In the genomic region with DNA sequence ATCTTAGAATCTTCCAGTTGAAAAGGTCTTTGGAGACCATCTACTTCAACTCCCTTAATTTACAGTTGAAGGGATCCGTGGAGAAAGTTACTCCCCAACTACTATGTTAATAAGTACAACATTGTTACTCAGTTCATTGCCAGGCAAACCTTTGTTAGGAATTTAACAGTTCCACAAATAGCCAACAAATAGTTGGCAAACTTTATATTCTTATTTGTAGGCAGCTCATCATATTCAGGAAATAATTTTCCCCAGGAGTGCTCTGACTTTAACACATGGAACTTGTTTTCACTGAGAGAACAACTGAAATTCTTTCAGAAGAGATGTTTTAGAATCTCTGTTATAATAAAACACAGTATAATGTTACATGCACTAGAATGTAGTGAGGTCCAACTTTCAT, we compare ENCODE assay signal across 17 cellular contexts.
A peak's percentile ranks its signal among the peaks of the same experiment; 100 is the strongest.
DNase-seq lines count a peak whose midpoint lies in the region; ATAC-seq and TF ChIP-seq lines count a peak whose summit lies in the region.
"Had no signal": no experiment of that assay in that cellular context is flagged by ENCODE, and none has a peak within 500 bp of the region (broad histone marks: within the 10 kb centered on the region; RNA-seq: fewer than 3 reads in every experiment).

No MANE protein-coding gene starts in this region.

- H3K79me2 ChIP-seq in GM23338 (replicated peaks; ENCODE audit: insufficient read depth) (no peaks in the 10 kb centered on the region), OCI-LY7 (ENCODE audit: insufficient read depth, low read depth, low read length) (no peaks in the 10 kb centered on the region)

- ATAC-seq in GM23338 = no peak
- no peak for ATAC-seq in HG03432 (IDR thresholded peaks at IDR 0.05; ENCODE audit: unreplicated experiment)

- H3K9me3 Mint-ChIP-seq in GM23338 = no peaks in the 10 kb centered on the region
- H3K9me3 Mint-ChIP-seq in nephron = no peaks in the 10 kb centered on the region
- peaks cover 4% of the 10 kb centered on the region for H3K9me3 Mint-ChIP-seq in osteocyte (ENCODE audit: unreplicated experiment)

- no peaks in the 10 kb centered on the region for H4K20me1 ChIP-seq in GM23338 (replicated peaks; ENCODE audit: insufficient read depth)
- H4K20me1 ChIP-seq in OCI-LY7 (ENCODE audit: insufficient read depth, low read length) = no peaks in the 10 kb centered on the region
- H4K20me1 ChIP-seq: BLaER1 had no signal

- no peak overlapping the region for H2AFZ ChIP-seq in GM23338
- H2AFZ ChIP-seq in OCI-LY7 (ENCODE audit: low read length) = no peak overlapping the region

- no peaks in the 10 kb centered on the region for H3K27me3 Mint-ChIP-seq in GM23338 (ENCODE audit: insufficient read depth, low read depth, poor library complexity)
- H3K27me3 Mint-ChIP-seq in nephron (ENCODE audit: low read depth) = no peaks in the 10 kb centered on the region
- H3K27me3 Mint-ChIP-seq in osteocyte (ENCODE audit: unreplicated experiment) = no peaks in the 10 kb centered on the region
- H3K27me3 Mint-ChIP-seq: CD4-positive, alpha-beta T cell had no signal

- no TSS peak for BruUV-seq in OCI-LY7 (replicated peaks; lab: Mats Ljungman, UMichigan)

- H3K36me3 ChIP-seq in GM23338 (ENCODE audit: insufficient read depth) = no peaks in the 10 kb centered on the region
- no peaks in the 10 kb centered on the region for H3K36me3 ChIP-seq in OCI-LY7 (ENCODE audit: insufficient read depth, low read length)
- H3K36me3 ChIP-seq: BLaER1, SJCRH30 had no signal

- H3K4me1 Mint-ChIP-seq in GM23338 (peaks cover 26% of the 10 kb centered on the region), nephron (peaks cover 47% of the 10 kb centered on the region), osteocyte (ENCODE audit: unreplicated experiment) (no peaks in the 10 kb centered on the region)

- TF ChIP-seq CTCF in AG09319 (IDR thresholded peaks at IDR 0.05; ENCODE audit: low read depth, low read length) = no peak
- TF ChIP-seq CTCF in GM23338 (conservative IDR thresholded peaks at IDR 0.05; ENCODE audit: low read depth in 2 of 2) = no peak
- no peak for TF ChIP-seq CTCF in fibroblast of the aortic adventitia (IDR thresholded peaks at IDR 0.05; ENCODE audit: insufficient read depth, low read length)
- TF ChIP-seq CTCF in nephron (IDR thresholded peaks at IDR 0.05; ENCODE audit: unreplicated experiment in 3 of 3) = no peak
- TF ChIP-seq CTCF in osteocyte (IDR thresholded peaks at IDR 0.05) = no peak
- no peak for TF ChIP-seq CTCF in OCI-LY7 (conservative IDR thresholded peaks at IDR 0.05; ENCODE audit: low read length)

- H3K4me1 ChIP-seq in GM23338 (ENCODE audit: insufficient read depth) = peaks cover 17% of the 10 kb centered on the region
- H3K4me1 ChIP-seq in OCI-LY7 (ENCODE audit: insufficient read depth, low read length, poor library complexity, severe bottlenecking) = no peaks in the 10 kb centered on the region
- H3K4me1 ChIP-seq: BLaER1 had no signal

- no peak overlapping the region for H3K27ac ChIP-seq in GM23338 (ENCODE audit: low read depth)
- H3K27ac ChIP-seq in OCI-LY7 (ENCODE audit: low read depth, low read length, poor library complexity, severe bottlenecking) = no peak overlapping the region
- H3K27ac ChIP-seq: BLaER1, SJCRH30 had no signal

- H3K27ac Mint-ChIP-seq in GM23338 (no peak overlapping the region), nephron (peak overlapping the region; percentile 4 to 91 (median 71)), osteocyte (ENCODE audit: unreplicated experiment) (no peak overlapping the region)
- H3K27ac Mint-ChIP-seq: CD4-positive, alpha-beta T cell had no signal

- H3K36me3 Mint-ChIP-seq in GM23338 (ENCODE audit: low read depth) = no peaks in the 10 kb centered on the region
- H3K36me3 Mint-ChIP-seq in nephron (ENCODE audit: low read depth) = no peaks in the 10 kb centered on the region
- no peaks in the 10 kb centered on the region for H3K36me3 Mint-ChIP-seq in osteocyte (ENCODE audit: unreplicated experiment)

- no peaks in the 10 kb centered on the region for H3K27me3 ChIP-seq in GM23338 (ENCODE audit: insufficient read depth)
- H3K27me3 ChIP-seq: BLaER1, SJCRH30 had no signal

- H3K9me2 ChIP-seq in GM23338 (ENCODE audit: insufficient read depth) = no peaks in the 10 kb centered on the region
- no peaks in the 10 kb centered on the region for H3K9me2 ChIP-seq in OCI-LY7 (ENCODE audit: insufficient read depth, low read length)

- POLR2A ChIA-PET in OCI-LY7 (lab: Charles Lee) = no interaction called here

- H3K4me2 ChIP-seq in GM23338 = no peak overlapping the region
- no peak overlapping the region for H3K4me2 ChIP-seq in OCI-LY7 (ENCODE audit: low read length)
- H3K4me2 ChIP-seq: BLaER1 had no signal

- H3F3A ChIP-seq in GM23338 (replicated peaks; ENCODE audit: low read depth) = no peaks in the 10 kb centered on the region

- DNase-seq in AG09319 (ENCODE audit: extremely low read depth, low read depth) = peak; percentile 5
- peak; percentile 3 for DNase-seq in GM23338 (ENCODE audit: low spot score)
- peak; percentile 30 for DNase-seq in fibroblast of the aortic adventitia (ENCODE audit: low read depth)
- no peak for DNase-seq in osteocyte (ENCODE audit: extremely low spot score, unreplicated experiment)
- no peak for DNase-seq in stimulated activated CD4-positive, alpha-beta T cell treated with anti-CD3 and anti-CD28 coated beads, Interleukin-15, amount 100 ng/mL, for 24 hours
- DNase-seq in OCI-LY7 (ENCODE audit: low spot score) = no peak
- DNase-seq: CD4-positive, alpha-beta T cell; DND-41; Karpas-422; NCI-H1694; NCI-H446; NCI-H526; OCI-M1; SJCRH30 had no signal

- H3K4me3 ChIP-seq in GM23338 (no peak overlapping the region), fibroblast of the aortic adventitia (ENCODE audit: low read depth, low read length) (no peak overlapping the region), OCI-LY7 (ENCODE audit: low read depth, low read length, poor library complexity, severe bottlenecking) (no peak overlapping the region)
- H3K4me3 ChIP-seq: BLaER1, SJCRH30 had no signal

- H3K4me3 Mint-ChIP-seq in GM23338 (no peak overlapping the region), nephron (no peak overlapping the region), osteocyte (ENCODE audit: unreplicated experiment) (no peak overlapping the region)
- H3K4me3 Mint-ChIP-seq: CD4-positive, alpha-beta T cell had no signal

- H3K9me3 ChIP-seq in OCI-LY7 (ENCODE audit: low read length) = no peaks in the 10 kb centered on the region
- H3K9me3 ChIP-seq: BLaER1, SJCRH30 had no signal

- intact Hi-C loops in OCI-LY7 (cut with micrococcal nuclease; ENCODE audit: unreplicated experiment) = no loop called here

- CTCF ChIA-PET in OCI-LY7 (lab: Charles Lee; ENCODE audit: unreplicated experiment) = no interaction called here

TF ChIP-seq in GM23338, 12 proteins besides CTCF, POLR2A, EP300 and RAD21 (continues in another document):
- TF ChIP-seq, protein P1, sequence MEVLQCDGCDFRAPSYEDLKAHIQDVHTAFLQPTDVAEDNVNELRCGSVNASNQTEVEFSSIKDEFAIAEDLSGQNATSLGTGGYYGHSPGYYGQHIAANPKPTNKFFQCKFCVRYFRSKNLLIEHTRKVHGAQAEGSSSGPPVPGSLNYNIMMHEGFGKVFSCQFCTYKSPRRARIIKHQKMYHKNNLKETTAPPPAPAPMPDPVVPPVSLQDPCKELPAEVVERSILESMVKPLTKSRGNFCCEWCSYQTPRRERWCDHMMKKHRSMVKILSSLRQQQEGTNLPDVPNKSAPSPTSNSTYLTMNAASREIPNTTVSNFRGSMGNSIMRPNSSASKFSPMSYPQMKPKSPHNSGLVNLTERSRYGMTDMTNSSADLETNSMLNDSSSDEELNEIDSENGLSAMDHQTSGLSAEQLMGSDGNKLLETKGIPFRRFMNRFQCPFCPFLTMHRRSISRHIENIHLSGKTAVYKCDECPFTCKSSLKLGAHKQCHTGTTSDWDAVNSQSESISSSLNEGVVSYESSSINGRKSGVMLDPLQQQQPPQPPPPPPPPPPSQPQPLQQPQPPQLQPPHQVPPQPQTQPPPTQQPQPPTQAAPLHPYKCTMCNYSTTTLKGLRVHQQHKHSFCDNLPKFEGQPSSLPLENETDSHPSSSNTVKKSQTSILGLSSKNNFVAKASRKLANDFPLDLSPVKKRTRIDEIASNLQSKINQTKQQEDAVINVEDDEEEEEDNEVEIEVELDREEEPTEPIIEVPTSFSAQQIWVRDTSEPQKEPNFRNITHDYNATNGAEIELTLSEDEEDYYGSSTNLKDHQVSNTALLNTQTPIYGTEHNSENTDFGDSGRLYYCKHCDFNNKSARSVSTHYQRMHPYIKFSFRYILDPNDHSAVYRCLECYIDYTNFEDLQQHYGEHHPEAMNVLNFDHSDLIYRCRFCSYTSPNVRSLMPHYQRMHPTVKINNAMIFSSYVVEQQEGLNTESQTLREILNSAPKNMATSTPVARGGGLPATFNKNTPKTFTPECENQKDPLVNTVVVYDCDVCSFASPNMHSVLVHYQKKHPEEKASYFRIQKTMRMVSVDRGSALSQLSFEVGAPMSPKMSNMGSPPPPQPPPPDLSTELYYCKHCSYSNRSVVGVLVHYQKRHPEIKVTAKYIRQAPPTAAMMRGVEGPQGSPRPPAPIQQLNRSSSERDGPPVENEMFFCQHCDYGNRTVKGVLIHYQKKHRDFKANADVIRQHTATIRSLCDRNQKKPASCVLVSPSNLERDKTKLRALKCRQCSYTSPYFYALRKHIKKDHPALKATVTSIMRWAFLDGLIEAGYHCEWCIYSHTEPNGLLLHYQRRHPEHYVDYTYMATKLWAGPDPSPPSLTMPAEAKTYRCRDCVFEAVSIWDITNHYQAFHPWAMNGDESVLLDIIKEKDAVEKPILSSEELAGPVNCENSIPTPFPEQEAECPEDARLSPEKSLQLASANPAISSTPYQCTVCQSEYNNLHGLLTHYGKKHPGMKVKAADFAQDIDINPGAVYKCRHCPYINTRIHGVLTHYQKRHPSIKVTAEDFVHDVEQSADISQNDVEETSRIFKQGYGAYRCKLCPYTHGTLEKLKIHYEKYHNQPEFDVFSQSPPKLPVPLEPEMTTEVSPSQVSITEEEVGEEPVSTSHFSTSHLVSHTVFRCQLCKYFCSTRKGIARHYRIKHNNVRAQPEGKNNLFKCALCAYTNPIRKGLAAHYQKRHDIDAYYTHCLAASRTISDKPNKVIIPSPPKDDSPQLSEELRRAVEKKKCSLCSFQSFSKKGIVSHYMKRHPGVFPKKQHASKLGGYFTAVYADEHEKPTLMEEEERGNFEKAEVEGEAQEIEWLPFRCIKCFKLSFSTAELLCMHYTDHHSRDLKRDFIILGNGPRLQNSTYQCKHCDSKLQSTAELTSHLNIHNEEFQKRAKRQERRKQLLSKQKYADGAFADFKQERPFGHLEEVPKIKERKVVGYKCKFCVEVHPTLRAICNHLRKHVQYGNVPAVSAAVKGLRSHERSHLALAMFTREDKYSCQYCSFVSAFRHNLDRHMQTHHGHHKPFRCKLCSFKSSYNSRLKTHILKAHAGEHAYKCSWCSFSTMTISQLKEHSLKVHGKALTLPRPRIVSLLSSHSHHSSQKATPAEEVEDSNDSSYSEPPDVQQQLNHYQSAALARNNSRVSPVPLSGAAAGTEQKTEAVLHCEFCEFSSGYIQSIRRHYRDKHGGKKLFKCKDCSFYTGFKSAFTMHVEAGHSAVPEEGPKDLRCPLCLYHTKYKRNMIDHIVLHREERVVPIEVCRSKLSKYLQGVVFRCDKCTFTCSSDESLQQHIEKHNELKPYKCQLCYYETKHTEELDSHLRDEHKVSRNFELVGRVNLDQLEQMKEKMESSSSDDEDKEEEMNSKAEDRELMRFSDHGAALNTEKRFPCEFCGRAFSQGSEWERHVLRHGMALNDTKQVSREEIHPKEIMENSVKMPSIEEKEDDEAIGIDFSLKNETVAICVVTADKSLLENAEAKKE (CRISPR knock-in tag; IDR thresholded peaks at IDR 0.05) = no peak

Comparison
In these comparisons a context has a peak if more than half of its experiments do, and no peak if none do; other contexts are left out.
1. DNase-seq: peak in AG09319 (single experiment), GM23338 (single experiment) and fibroblast of the aortic adventitia (single experiment); none in osteocyte (single experiment), stimulated activated CD4-positive, alpha-beta T cell treated with anti-CD3 and anti-CD28 coated beads, Interleukin-15, amount 100 ng/mL, for 24 hours (single experiment) and OCI-LY7 (single experiment).
2. H3K27ac Mint-ChIP-seq: peak in nephron (3 of 3); none in GM23338 (single experiment) and osteocyte (single experiment).